ENCODE assay signal across 1 cellular context in the genomic region with DNA sequence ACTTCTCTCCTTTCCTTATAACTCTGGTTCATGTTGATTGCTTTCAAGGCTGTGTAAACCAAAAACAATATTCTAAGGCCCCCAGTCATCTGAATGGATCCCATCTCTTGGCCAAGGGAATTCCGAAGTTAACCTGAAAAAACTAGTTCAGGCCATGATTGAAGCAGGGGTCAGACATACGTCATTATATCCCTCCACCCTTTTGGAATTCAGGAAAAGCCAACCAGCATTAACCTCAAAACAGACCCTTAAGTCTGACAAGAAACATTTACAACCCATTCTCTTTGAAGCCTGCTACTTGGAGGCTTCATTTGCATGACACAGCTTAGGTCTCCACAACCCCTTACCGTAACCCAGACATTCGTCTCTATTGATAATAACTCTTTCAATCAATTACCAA.
TF ChIP-seq lines count a peak whose summit lies in the region.

No MANE protein-coding gene starts in this region.

TF ChIP-seq in HepG2, 621 proteins besides CTCF, POLR2A, EP300 and RAD21:
- no peak for TF ChIP-seq RNF2 (conservative IDR thresholded peaks at IDR 0.05; ENCODE audit: low read depth)
- no peak for TF ChIP-seq THYN1 (CRISPR knock-in tag; IDR thresholded peaks at IDR 0.05; ENCODE audit: borderline replicate concordance, low read depth)
- peak; percentile 63 for TF ChIP-seq CREB1 (IDR thresholded peaks at IDR 0.05)
- TF ChIP-seq CREB1 (CRISPR knock-in tag; IDR thresholded peaks at IDR 0.05) = no peak
- no peak for TF ChIP-seq MEF2D (CRISPR knock-in tag; IDR thresholded peaks at IDR 0.05)
- no peak for TF ChIP-seq ZNF34 (CRISPR knock-in tag; IDR thresholded peaks at IDR 0.05; ENCODE audit: borderline replicate concordance)
- TF ChIP-seq, protein P1, sequence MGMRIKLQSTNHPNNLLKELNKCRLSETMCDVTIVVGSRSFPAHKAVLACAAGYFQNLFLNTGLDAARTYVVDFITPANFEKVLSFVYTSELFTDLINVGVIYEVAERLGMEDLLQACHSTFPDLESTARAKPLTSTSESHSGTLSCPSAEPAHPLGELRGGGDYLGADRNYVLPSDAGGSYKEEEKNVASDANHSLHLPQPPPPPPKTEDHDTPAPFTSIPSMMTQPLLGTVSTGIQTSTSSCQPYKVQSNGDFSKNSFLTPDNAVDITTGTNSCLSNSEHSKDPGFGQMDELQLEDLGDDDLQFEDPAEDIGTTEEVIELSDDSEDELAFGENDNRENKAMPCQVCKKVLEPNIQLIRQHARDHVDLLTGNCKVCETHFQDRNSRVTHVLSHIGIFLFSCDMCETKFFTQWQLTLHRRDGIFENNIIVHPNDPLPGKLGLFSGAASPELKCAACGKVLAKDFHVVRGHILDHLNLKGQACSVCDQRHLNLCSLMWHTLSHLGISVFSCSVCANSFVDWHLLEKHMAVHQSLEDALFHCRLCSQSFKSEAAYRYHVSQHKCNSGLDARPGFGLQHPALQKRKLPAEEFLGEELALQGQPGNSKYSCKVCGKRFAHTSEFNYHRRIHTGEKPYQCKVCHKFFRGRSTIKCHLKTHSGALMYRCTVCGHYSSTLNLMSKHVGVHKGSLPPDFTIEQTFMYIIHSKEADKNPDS (CRISPR knock-in tag; IDR thresholded peaks at IDR 0.05) = no peak
- TF ChIP-seq, protein P2, sequence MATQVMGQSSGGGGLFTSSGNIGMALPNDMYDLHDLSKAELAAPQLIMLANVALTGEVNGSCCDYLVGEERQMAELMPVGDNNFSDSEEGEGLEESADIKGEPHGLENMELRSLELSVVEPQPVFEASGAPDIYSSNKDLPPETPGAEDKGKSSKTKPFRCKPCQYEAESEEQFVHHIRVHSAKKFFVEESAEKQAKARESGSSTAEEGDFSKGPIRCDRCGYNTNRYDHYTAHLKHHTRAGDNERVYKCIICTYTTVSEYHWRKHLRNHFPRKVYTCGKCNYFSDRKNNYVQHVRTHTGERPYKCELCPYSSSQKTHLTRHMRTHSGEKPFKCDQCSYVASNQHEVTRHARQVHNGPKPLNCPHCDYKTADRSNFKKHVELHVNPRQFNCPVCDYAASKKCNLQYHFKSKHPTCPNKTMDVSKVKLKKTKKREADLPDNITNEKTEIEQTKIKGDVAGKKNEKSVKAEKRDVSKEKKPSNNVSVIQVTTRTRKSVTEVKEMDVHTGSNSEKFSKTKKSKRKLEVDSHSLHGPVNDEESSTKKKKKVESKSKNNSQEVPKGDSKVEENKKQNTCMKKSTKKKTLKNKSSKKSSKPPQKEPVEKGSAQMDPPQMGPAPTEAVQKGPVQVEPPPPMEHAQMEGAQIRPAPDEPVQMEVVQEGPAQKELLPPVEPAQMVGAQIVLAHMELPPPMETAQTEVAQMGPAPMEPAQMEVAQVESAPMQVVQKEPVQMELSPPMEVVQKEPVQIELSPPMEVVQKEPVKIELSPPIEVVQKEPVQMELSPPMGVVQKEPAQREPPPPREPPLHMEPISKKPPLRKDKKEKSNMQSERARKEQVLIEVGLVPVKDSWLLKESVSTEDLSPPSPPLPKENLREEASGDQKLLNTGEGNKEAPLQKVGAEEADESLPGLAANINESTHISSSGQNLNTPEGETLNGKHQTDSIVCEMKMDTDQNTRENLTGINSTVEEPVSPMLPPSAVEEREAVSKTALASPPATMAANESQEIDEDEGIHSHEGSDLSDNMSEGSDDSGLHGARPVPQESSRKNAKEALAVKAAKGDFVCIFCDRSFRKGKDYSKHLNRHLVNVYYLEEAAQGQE (IDR thresholded peaks at IDR 0.05; ENCODE audit: borderline replicate concordance in 1 of 2, low read depth in 1 of 2, low read length in 2 of 2) = no peak
- no peak for TF ChIP-seq ZFP36L1 (CRISPR knock-in tag; IDR thresholded peaks at IDR 0.05)
- TF ChIP-seq CCDC6 (CRISPR knock-in tag; IDR thresholded peaks at IDR 0.05) = no peak
TF ChIP-seq in HepG2: peak in this region for 1.
